Comparison of ENCODE assay signal across 1 cellular context in genomic region chr19:2983351-2984195, GRCh38.
A peak's percentile ranks its signal among the peaks of the same experiment; 100 is the strongest.
TF ChIP-seq lines count a peak whose summit lies in the region.

No MANE protein-coding gene starts in this region.

TF ChIP-seq in HEK293, 187 proteins besides CTCF, POLR2A, EP300 and RAD21 (continued from another document):
- peak; percentile 97 for TF ChIP-seq PATZ1 (tag by site-specific recombination; IDR thresholded peaks at IDR 0.05)
- TF ChIP-seq ZNF518A (tag by site-specific recombination; conservative IDR thresholded peaks at IDR 0.05; ENCODE audit: low read depth) = no peak
- TF ChIP-seq ZNF701 (tag by site-specific recombination; IDR thresholded peaks at IDR 0.05) = no peak
- no peak; the same call in 1 of the 2 replicates for TF ChIP-seq ZEB2 (tag by site-specific recombination; IDR thresholded peaks at IDR 0.05)
- no peak for TF ChIP-seq ZNF837 (tag by site-specific recombination; IDR thresholded peaks at IDR 0.05)
- no peak for TF ChIP-seq TCF7L2 (IDR thresholded peaks at IDR 0.05; ENCODE audit: borderline replicate concordance, low read depth, low read length)
- TF ChIP-seq ZNF423 (tag by site-specific recombination; IDR thresholded peaks at IDR 0.05) = peak; percentile 99
